Comparison of ENCODE assay signal across 17 cellular contexts in the genomic region with DNA sequence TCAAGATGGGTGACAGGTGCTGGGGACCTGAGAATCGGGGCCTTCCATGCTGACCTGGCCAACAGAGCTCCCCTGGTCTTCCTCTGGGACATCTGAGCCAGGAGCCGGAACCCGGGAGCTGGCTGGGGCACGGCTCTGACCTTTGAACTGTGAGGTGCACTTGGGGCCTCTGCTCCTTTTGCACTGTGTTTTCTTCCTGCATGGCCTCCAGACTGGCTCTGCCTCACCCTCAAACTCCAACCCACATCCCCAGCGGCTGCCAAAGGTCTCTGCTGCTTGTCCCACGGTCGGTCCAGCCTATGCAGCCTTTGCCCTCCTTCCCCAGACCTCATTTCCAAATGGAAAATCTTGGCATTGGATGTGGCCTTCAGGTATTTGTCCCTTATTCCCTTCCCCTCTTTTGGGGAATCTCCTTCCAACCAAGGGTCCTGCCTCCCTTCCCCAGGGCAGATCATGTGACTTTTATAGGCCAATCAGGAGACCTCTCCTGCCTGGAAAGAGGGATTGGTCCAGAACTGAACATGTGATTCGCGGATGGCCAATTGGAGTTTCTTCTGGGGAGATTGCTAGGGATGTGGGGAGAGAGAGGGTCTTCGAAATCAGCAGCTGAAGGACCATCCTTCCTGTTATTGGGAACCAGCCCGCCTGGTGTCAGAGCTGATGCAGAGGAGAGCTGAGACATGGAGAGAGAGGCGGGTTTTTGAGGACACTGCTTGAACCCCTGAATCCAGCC.
"Had no signal": no experiment of that assay in that cellular context is flagged by ENCODE, and none has a peak within 500 bp of the region (broad histone marks: within the 10 kb centered on the region; RNA-seq: fewer than 3 reads in every experiment).

No MANE protein-coding gene starts in this region.

- H3K9me3 Mint-ChIP-seq: activated naive CD4-positive, alpha-beta T cell treated with anti-CD3 and anti-CD28 coated beads, Interleukin-2, amount 50 U/mL, for 24 hours; central memory CD8-positive, alpha-beta T cell; memory B cell; stimulated activated naive CD8-positive, alpha-beta T cell treated with anti-CD3 and anti-CD28 coated beads, Interleukin-15, amount 100 ng/mL, for 72 hours had no signal

- FAIRE-seq: pancreas, urothelium cell line had no signal

- H3K36me3 Mint-ChIP-seq: activated naive CD4-positive, alpha-beta T cell treated with anti-CD3 and anti-CD28 coated beads, Interleukin-2, amount 50 U/mL, for 24 hours; immature natural killer cell; memory B cell had no signal

- H3K27me3 ChIP-seq: body of pancreas, pancreas had no signal

- H3K4me3 ChIP-seq: body of pancreas, pancreas had no signal

- H3K9me3 ChIP-seq: body of pancreas, pancreas had no signal

- H3K36me3 ChIP-seq: pancreas had no signal

- H3K27ac ChIP-seq: body of pancreas, pancreas had no signal

- H3K27ac Mint-ChIP-seq: activated naive CD4-positive, alpha-beta T cell treated with anti-CD3 and anti-CD28 coated beads, Interleukin-2, amount 50 U/mL, for 24 hours; immature natural killer cell; memory B cell; nephron had no signal

- DNase-seq: activated CD4-positive, alpha-beta T cell treated with anti-CD3 and anti-CD28 coated beads for 1 hour; activated effector memory CD4-positive, alpha-beta T cell treated with Interleukin-2 at 50 U/mL for 16 hours; activated T-cell treated with anti-CD3 and anti-CD28 coated beads for 4 hours; amniotic stem cell; body of pancreas; dermis blood vessel endothelial cell; immature natural killer cell; left cardiac atrium; pancreas; stimulated activated CD4-positive, alpha-beta T cell treated with anti-CD3 and anti-CD28 coated beads, Interleukin-15, amount 100 ng/mL, for 24 hours; stimulated activated CD4-positive, alpha-beta T cell treated with anti-CD3 and anti-CD28 coated beads, Interleukin-4, amount 100 ng/mL, for 24 hours; stimulated activated naive CD8-positive, alpha-beta T cell treated with anti-CD3 and anti-CD28 coated beads, Interleukin-15, amount 100 ng/mL, for 72 hours had no signal

- ATAC-seq: body of pancreas; left cardiac atrium; pancreas; stimulated activated naive CD8-positive, alpha-beta T cell treated with anti-CD3 and anti-CD28 coated beads, Interleukin-15, amount 100 ng/mL, for 72 hours had no signal

- H3K4me1 ChIP-seq: body of pancreas, pancreas had no signal

- H3K4me1 Mint-ChIP-seq: activated naive CD4-positive, alpha-beta T cell treated with anti-CD3 and anti-CD28 coated beads, Interleukin-2, amount 50 U/mL, for 24 hours; central memory CD8-positive, alpha-beta T cell; immature natural killer cell; memory B cell; nephron; stimulated activated naive CD8-positive, alpha-beta T cell treated with anti-CD3 and anti-CD28 coated beads, Interleukin-15, amount 100 ng/mL, for 72 hours had no signal

- H3K4me3 Mint-ChIP-seq: activated naive CD4-positive, alpha-beta T cell treated with anti-CD3 and anti-CD28 coated beads, Interleukin-2, amount 50 U/mL, for 24 hours; central memory CD8-positive, alpha-beta T cell; immature natural killer cell; memory B cell; nephron; stimulated activated naive CD8-positive, alpha-beta T cell treated with anti-CD3 and anti-CD28 coated beads, Interleukin-15, amount 100 ng/mL, for 72 hours had no signal
